9 cellular contexts compared by ENCODE assay signal in the genomic region with DNA sequence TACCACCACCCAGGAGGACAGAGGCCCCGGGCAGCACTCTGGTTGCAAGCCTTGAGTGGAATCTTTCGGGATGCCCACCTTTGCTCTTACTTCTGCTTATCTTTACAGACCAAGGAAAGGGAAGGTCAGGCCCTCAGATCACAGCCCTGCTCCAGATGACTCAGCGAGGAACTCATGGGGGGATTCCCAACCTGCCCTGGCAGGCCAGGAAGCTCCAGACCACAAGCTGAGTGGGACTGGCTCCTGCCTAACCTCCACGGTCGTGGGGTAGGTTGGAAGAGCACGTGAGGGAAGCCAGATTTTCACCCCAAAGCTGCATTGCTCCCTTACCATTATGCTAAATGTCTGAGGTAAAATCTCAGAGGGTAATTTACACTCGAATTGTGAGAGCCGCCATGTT. TPM values are rescaled to one million over a fixed set of nuclear protein-coding genes. Genes with fewer than 3 reads are reported as not detected.
DNase-seq lines count a peak whose midpoint lies in the region; ATAC-seq and TF ChIP-seq lines count a peak whose summit lies in the region.
"Had no signal": no experiment of that assay in that cellular context is flagged by ENCODE, and none has a peak within 500 bp of the region (broad histone marks: within the 10 kb centered on the region; RNA-seq: fewer than 3 reads in every experiment).

No MANE protein-coding gene starts in this region.

- H3K27me3 Mint-ChIP-seq in activated naive CD8-positive, alpha-beta T cell treated with anti-CD3 and anti-CD28 coated beads for 36 hours, result no peaks in the 10 kb centered on the region
- no peaks in the 10 kb centered on the region for H3K27me3 Mint-ChIP-seq in type B pancreatic cell

- POLR2A ChIA-PET in Panc1 (lab: Charles Lee), result no interaction called here

- H3K9me3 Mint-ChIP-seq in activated naive CD8-positive, alpha-beta T cell treated with anti-CD3 and anti-CD28 coated beads for 36 hours, result peaks cover 2% of the 10 kb centered on the region
- peaks cover 5% of the 10 kb centered on the region for H3K9me3 Mint-ChIP-seq in type B pancreatic cell

- H3K4me1 ChIP-seq in Panc1 (ENCODE audit: control insufficient read depth, insufficient read depth, low read length), result peaks cover 40% of the 10 kb centered on the region
- peaks cover 85 to 100% (median 99%) of the 10 kb centered on the region in 6 donors for H3K4me1 ChIP-seq in spleen

- H3K27me3 ChIP-seq in Panc1 (ENCODE audit: control insufficient read depth, insufficient read depth, low read length), result no peaks in the 10 kb centered on the region
- no peaks in the 10 kb centered on the region for H3K27me3 ChIP-seq in spleen (replicated peaks in 1 of 7)
- H3K27me3 ChIP-seq: heart right ventricle had no signal

- intact Hi-C loops in Panc1 (cut with micrococcal nuclease; ENCODE audit: unreplicated experiment), result no loop called here
- intact Hi-C loops in spleen (cut with DNase I; ENCODE audit: low total_unique reads), result no loop called here

- peak; percentile 14 for DNase-seq in GDM1 (lab: John Stamatoyannopoulos, UW)
- DNase-seq in Panc1 (ENCODE audit: low read depth, low spot score), result no peak
- peak; percentile 69 for DNase-seq in activated naive CD8-positive, alpha-beta T cell treated with anti-CD3 and anti-CD28 coated beads for 36 hours
- no peak for DNase-seq in spleen
- DNase-seq in NCI-H146 (lab: John Stamatoyannopoulos, UW), result no peak
- DNase-seq in type B pancreatic cell (ENCODE audit: extremely low spot score, unreplicated experiment), result no peak
- DNase-seq in HUDEP-2 (lab: John Stamatoyannopoulos, UW; ENCODE audit: unreplicated experiment in 76 of 76), result no peak
- DNase-seq: heart right ventricle had no signal

- H3K27ac Mint-ChIP-seq in activated naive CD8-positive, alpha-beta T cell treated with anti-CD3 and anti-CD28 coated beads for 36 hours, result peak overlapping the region; percentile 90
- no peak overlapping the region for H3K27ac Mint-ChIP-seq in type B pancreatic cell

- H3K9me3 ChIP-seq in Panc1 (ENCODE audit: control insufficient read depth, insufficient read depth, low read depth, low read length), result no peaks in the 10 kb centered on the region
- no peaks in the 10 kb centered on the region for H3K9me3 ChIP-seq in spleen
- H3K9me3 ChIP-seq: heart right ventricle had no signal

- H3K27ac ChIP-seq in Panc1 (ENCODE audit: low read length) (no peak overlapping the region), spleen (peak overlapping the region in 5 of 8 donors; percentile 5 to 91 (median 85))

- no peaks in the 10 kb centered on the region for H3K36me3 ChIP-seq in Panc1 (ENCODE audit: control insufficient read depth, insufficient read depth, low read length)
- H3K36me3 ChIP-seq in spleen, result peaks cover 0 to 35% (median 0%) of the 10 kb centered on the region in 6 donors

- WGBS in spleen, 5 donors, result 31 to 46% (median 35%) methylated on average over 7 to 8 of the region's 8 CpGs

- peaks cover 93% of the 10 kb centered on the region for H3K4me1 Mint-ChIP-seq in activated naive CD8-positive, alpha-beta T cell treated with anti-CD3 and anti-CD28 coated beads for 36 hours
- peaks cover 39% of the 10 kb centered on the region for H3K4me1 Mint-ChIP-seq in type B pancreatic cell (ENCODE audit: unreplicated experiment)

- ATAC-seq in Panc1, result peak; percentile 42; the same call in 1 of the 2 replicates
- no peak for ATAC-seq in HG02870 (IDR thresholded peaks at IDR 0.05; ENCODE audit: unreplicated experiment)
- ATAC-seq: heart right ventricle had no signal

- H3K4me3 ChIP-seq in Panc1 (ENCODE audit: low read depth in 2 of 2, low read length in 2 of 2) (no peak overlapping the region), spleen (no peak overlapping the region)
- H3K4me3 ChIP-seq: heart right ventricle had no signal

- H3K36me3 Mint-ChIP-seq in activated naive CD8-positive, alpha-beta T cell treated with anti-CD3 and anti-CD28 coated beads for 36 hours, result peaks cover 33% of the 10 kb centered on the region
- peaks cover 16% of the 10 kb centered on the region for H3K36me3 Mint-ChIP-seq in type B pancreatic cell

- peak overlapping the region; percentile 18 for H3K4me3 Mint-ChIP-seq in activated naive CD8-positive, alpha-beta T cell treated with anti-CD3 and anti-CD28 coated beads for 36 hours
- H3K4me3 Mint-ChIP-seq in type B pancreatic cell, result no peak overlapping the region

- in situ Hi-C loops in Panc1 (cut with HindIII; ENCODE audit: low pct_unique_long_range_greater_than_20kb, low sequenced_read_pairs), result no loop called here

- no TSS peak for BruUV-seq in Panc1 (replicated peaks; lab: Mats Ljungman, UMichigan)

- TF ChIP-seq POLR2A in spleen (IDR thresholded peaks at IDR 0.05), result no peak

- CTCF ChIA-PET in Panc1 (lab: Charles Lee), result interaction anchor here (0.7 kb wide), 1 partner anchor 50 kb away, joined by 5 read pairs; no protein-coding TSS in a partner anchor

- TF ChIP-seq CTCF in Panc1 (IDR thresholded peaks at IDR 0.05) (no peak), spleen (IDR thresholded peaks at IDR 0.05 in 8 of 11, conservative IDR thresholded peaks at IDR 0.05 in 3 of 11) (no peak), type B pancreatic cell (conservative IDR thresholded peaks at IDR 0.05) (no peak)

RNA-seq across cellular contexts. Expression of a gene that starts 11.8 kb away (rescaled TPM):
- total RNA-seq in Panc1 (2021; ENCODE audit: unreplicated experiment), result 14.9 TPM
- polyA plus RNA-seq in Panc1 (2012; ENCODE audit: insufficient read length), result 12.6 TPM
- 10 to 100 TPM; 13.0 to 14.4 TPM for total RNA-seq in activated naive CD8-positive, alpha-beta T cell treated with anti-CD3 and anti-CD28 coated beads for 36 hours
- 10 to 100 TPM; 26.8 to 46.4 (median 34.3) TPM for total RNA-seq in spleen
- polyA plus RNA-seq in spleen, result 10 to 100 TPM; 21.1 to 37.4 (median 22.1) TPM
- 15.3 and 21.5 TPM in 2 replicates for total RNA-seq in type B pancreatic cell (ENCODE audit: low replicate concordance)

RNA-seq across cellular contexts. Expression of a gene that starts 25.6 kb away (rescaled TPM):
- total RNA-seq in Panc1 (2021; ENCODE audit: unreplicated experiment) (6.7 TPM), spleen (10 to 100 TPM in 5 of 7 donors, 1 to 10 TPM in 2; 7.4 to 18.9 (median 14.6) TPM), type B pancreatic cell (ENCODE audit: low replicate concordance) (11.4 TPM in 2 replicates)
- polyA plus RNA-seq in Panc1 (2012; ENCODE audit: insufficient read length), result 16.2 TPM
- 1 to 10 TPM; 2.8 to 3.5 TPM for total RNA-seq in activated naive CD8-positive, alpha-beta T cell treated with anti-CD3 and anti-CD28 coated beads for 36 hours
- 10 to 100 TPM in 2 of 3 donors, 1 to 10 TPM in 1; 5.6 to 12.8 (median 12.0) TPM for polyA plus RNA-seq in spleen

RNA-seq across cellular contexts. Expression of a gene that starts 41.8 kb away (rescaled TPM):
- total RNA-seq in Panc1 (2021; ENCODE audit: unreplicated experiment) (176 TPM), spleen (100 to 1,000 TPM; 154 to 223 (median 182) TPM), type B pancreatic cell (ENCODE audit: low replicate concordance) (160 and 190 TPM in 2 replicates)
- 217 TPM for polyA plus RNA-seq in Panc1 (2012; ENCODE audit: insufficient read length)
- 100 to 1,000 TPM; 243 to 244 TPM for total RNA-seq in activated naive CD8-positive, alpha-beta T cell treated with anti-CD3 and anti-CD28 coated beads for 36 hours
- polyA plus RNA-seq in spleen, result 10 to 100 TPM; 14.9 to 22.8 (median 16.1) TPM

RNA-seq across cellular contexts. Expression of a gene that starts 41.9 kb away (rescaled TPM):
- total RNA-seq in Panc1 (2021; ENCODE audit: unreplicated experiment) (2.1 TPM), spleen (1 to 10 TPM; 2.1 to 8.1 (median 3.5) TPM), type B pancreatic cell (ENCODE audit: low replicate concordance) (6.9 and 9.4 TPM in 2 replicates)
- 3.0 TPM for polyA plus RNA-seq in Panc1 (2012; ENCODE audit: insufficient read length)
- 1 to 10 TPM; 2.5 to 2.6 TPM for total RNA-seq in activated naive CD8-positive, alpha-beta T cell treated with anti-CD3 and anti-CD28 coated beads for 36 hours
- 1 to 10 TPM; 2.5 to 4.6 (median 3.9) TPM for polyA plus RNA-seq in spleen

RNA-seq across cellular contexts. Expression of a gene that starts 48.3 kb away (rescaled TPM):
- total RNA-seq in Panc1 (2021; ENCODE audit: unreplicated experiment) (not detected), spleen (10 to 100 TPM in 2 of 7 donors, 1 to 10 TPM in 5; 2.1 to 16.8 (median 4.5) TPM), type B pancreatic cell (ENCODE audit: low replicate concordance) (not detected in 2 replicates)
- not detected for polyA plus RNA-seq in Panc1 (2012; ENCODE audit: insufficient read length)
- total RNA-seq in activated naive CD8-positive, alpha-beta T cell treated with anti-CD3 and anti-CD28 coated beads for 36 hours, result 10 to 100 TPM; 47.9 to 50.7 TPM
- 1 to 10 TPM; 1.2 to 2.1 (median 1.7) TPM for polyA plus RNA-seq in spleen

Comparison
In these comparisons a context has a peak if more than half of its experiments do, and no peak if none do; other contexts are left out.
1. DNase-seq: peak in GDM1 (single experiment) and activated naive CD8-positive, alpha-beta T cell treated with anti-CD3 and anti-CD28 coated beads for 36 hours (single experiment); none in Panc1 (single experiment), spleen (single experiment), NCI-H146 (single experiment), type B pancreatic cell (single experiment) and HUDEP-2 (0 of 76).